In the genomic region with DNA sequence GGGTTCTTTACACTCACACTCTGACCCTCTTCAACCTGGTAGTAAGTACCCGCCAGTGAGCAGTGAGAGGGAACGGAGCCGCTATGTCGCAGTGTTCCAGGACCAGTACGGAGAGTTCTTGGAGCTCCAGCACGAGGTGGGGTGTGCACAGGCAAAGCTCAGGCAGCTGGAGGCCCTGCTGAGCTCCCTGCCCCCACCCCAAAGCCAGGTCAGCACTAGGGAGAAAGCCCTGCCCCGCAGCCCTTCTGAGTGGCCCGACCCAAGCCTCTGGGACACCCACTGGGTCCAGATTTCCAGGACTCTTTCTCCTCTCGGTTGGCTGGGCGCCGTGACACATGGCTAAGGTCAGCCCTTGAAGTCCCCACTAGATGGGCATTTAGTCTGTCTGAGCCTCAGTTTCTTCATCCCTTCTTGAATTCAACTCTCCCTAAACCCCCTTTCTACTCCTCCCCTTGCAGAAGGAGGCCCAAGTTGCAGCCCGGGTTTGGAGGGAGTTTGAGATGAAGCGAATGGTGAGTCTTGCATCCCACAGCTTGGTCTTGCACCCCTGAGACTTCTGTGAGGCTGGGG, we compare ENCODE assay signal across 1 cellular context.
TF ChIP-seq lines count a peak whose summit lies in the region.

No MANE protein-coding gene starts in this region.

TF ChIP-seq in GM12878, 131 proteins besides CTCF, POLR2A, EP300 and RAD21:
- TF ChIP-seq USF1 (IDR thresholded peaks at IDR 0.05; ENCODE audit: borderline replicate concordance, extremely low read length, insufficient read depth, low read depth, low read length) (no peak), EED (IDR thresholded peaks at IDR 0.05; ENCODE audit: low read depth) (no peak), ZNF207 (IDR thresholded peaks at IDR 0.05; ENCODE audit: borderline replicate concordance) (no peak), NFIC (IDR thresholded peaks at IDR 0.05; ENCODE audit: low read depth, low read length) (no peak), RUNX3 (IDR thresholded peaks at IDR 0.05; ENCODE audit: low read length) (no peak), HDAC6 (IDR thresholded peaks at IDR 0.05; ENCODE audit: unreplicated experiment) (no peak), E2F4 (IDR thresholded peaks at IDR 0.05; ENCODE audit: low read depth, low read length) (no peak), CREM (IDR thresholded peaks at IDR 0.05; ENCODE audit: low read depth) (no peak), TBL1XR1 (IDR thresholded peaks at IDR 0.05; ENCODE audit: low read depth, low read length) (no peak), SPI1 (IDR thresholded peaks at IDR 0.05; ENCODE audit: borderline replicate concordance, insufficient read depth, low read depth, low read length) (no peak)
- TF ChIP-seq, protein P1, sequence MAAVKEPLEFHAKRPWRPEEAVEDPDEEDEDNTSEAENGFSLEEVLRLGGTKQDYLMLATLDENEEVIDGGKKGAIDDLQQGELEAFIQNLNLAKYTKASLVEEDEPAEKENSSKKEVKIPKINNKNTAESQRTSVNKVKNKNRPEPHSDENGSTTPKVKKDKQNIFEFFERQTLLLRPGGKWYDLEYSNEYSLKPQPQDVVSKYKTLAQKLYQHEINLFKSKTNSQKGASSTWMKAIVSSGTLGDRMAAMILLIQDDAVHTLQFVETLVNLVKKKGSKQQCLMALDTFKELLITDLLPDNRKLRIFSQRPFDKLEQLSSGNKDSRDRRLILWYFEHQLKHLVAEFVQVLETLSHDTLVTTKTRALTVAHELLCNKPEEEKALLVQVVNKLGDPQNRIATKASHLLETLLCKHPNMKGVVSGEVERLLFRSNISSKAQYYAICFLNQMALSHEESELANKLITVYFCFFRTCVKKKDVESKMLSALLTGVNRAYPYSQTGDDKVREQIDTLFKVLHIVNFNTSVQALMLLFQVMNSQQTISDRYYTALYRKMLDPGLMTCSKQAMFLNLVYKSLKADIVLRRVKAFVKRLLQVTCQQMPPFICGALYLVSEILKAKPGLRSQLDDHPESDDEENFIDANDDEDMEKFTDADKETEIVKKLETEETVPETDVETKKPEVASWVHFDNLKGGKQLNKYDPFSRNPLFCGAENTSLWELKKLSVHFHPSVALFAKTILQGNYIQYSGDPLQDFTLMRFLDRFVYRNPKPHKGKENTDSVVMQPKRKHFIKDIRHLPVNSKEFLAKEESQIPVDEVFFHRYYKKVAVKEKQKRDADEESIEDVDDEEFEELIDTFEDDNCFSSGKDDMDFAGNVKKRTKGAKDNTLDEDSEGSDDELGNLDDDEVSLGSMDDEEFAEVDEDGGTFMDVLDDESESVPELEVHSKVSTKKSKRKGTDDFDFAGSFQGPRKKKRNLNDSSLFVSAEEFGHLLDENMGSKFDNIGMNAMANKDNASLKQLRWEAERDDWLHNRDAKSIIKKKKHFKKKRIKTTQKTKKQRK (IDR thresholded peaks at IDR 0.05; ENCODE audit: low read depth, low read length), result no peak
- TF ChIP-seq, protein P2, sequence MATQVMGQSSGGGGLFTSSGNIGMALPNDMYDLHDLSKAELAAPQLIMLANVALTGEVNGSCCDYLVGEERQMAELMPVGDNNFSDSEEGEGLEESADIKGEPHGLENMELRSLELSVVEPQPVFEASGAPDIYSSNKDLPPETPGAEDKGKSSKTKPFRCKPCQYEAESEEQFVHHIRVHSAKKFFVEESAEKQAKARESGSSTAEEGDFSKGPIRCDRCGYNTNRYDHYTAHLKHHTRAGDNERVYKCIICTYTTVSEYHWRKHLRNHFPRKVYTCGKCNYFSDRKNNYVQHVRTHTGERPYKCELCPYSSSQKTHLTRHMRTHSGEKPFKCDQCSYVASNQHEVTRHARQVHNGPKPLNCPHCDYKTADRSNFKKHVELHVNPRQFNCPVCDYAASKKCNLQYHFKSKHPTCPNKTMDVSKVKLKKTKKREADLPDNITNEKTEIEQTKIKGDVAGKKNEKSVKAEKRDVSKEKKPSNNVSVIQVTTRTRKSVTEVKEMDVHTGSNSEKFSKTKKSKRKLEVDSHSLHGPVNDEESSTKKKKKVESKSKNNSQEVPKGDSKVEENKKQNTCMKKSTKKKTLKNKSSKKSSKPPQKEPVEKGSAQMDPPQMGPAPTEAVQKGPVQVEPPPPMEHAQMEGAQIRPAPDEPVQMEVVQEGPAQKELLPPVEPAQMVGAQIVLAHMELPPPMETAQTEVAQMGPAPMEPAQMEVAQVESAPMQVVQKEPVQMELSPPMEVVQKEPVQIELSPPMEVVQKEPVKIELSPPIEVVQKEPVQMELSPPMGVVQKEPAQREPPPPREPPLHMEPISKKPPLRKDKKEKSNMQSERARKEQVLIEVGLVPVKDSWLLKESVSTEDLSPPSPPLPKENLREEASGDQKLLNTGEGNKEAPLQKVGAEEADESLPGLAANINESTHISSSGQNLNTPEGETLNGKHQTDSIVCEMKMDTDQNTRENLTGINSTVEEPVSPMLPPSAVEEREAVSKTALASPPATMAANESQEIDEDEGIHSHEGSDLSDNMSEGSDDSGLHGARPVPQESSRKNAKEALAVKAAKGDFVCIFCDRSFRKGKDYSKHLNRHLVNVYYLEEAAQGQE (IDR thresholded peaks at IDR 0.05; ENCODE audit: low read depth, low read length), result no peak
- TF ChIP-seq, protein P3, sequence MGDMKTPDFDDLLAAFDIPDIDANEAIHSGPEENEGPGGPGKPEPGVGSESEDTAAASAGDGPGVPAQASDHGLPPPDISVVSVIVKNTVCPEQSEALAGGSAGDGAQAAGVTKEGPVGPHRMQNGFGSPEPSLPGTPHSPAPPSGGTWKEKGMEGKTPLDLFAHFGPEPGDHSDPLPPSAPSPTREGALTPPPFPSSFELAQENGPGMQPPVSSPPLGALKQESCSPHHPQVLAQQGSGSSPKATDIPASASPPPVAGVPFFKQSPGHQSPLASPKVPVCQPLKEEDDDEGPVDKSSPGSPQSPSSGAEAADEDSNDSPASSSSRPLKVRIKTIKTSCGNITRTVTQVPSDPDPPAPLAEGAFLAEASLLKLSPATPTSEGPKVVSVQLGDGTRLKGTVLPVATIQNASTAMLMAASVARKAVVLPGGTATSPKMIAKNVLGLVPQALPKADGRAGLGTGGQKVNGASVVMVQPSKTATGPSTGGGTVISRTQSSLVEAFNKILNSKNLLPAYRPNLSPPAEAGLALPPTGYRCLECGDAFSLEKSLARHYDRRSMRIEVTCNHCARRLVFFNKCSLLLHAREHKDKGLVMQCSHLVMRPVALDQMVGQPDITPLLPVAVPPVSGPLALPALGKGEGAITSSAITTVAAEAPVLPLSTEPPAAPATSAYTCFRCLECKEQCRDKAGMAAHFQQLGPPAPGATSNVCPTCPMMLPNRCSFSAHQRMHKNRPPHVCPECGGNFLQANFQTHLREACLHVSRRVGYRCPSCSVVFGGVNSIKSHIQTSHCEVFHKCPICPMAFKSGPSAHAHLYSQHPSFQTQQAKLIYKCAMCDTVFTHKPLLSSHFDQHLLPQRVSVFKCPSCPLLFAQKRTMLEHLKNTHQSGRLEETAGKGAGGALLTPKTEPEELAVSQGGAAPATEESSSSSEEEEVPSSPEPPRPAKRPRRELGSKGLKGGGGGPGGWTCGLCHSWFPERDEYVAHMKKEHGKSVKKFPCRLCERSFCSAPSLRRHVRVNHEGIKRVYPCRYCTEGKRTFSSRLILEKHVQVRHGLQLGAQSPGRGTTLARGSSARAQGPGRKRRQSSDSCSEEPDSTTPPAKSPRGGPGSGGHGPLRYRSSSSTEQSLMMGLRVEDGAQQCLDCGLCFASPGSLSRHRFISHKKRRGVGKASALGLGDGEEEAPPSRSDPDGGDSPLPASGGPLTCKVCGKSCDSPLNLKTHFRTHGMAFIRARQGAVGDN (IDR thresholded peaks at IDR 0.05), result no peak
